28 cellular contexts compared by ENCODE assay signal in genomic region chr7:15628876-15629275, GRCh38. TPM values are rescaled to one million over a fixed set of nuclear protein-coding genes. Genes with fewer than 3 reads are reported as not detected.
A peak's percentile ranks its signal among the peaks of the same experiment; 100 is the strongest.
DNase-seq lines count a peak whose midpoint lies in the region; ATAC-seq and TF ChIP-seq lines count a peak whose summit lies in the region.
"Had no signal": no experiment of that assay in that cellular context is flagged by ENCODE, and none has a peak within 500 bp of the region (broad histone marks: within the 10 kb centered on the region; RNA-seq: fewer than 3 reads in every experiment).

No MANE protein-coding gene starts in this region.

- H3K4me3 ChIP-seq in epithelial cell of esophagus (ENCODE audit: low read length), result no peak overlapping the region
- H3K4me3 ChIP-seq: body of pancreas, colonic mucosa, SK-N-MC, skin epidermis, transverse colon had no signal

- peak; percentile 48 for DNase-seq in LHCN-M2 (ENCODE audit: low read depth)
- peak; percentile 58 for DNase-seq in epithelial cell of esophagus (ENCODE audit: low read depth)
- peak; percentile 17 for DNase-seq in middle frontal gyrus (ENCODE audit: extremely low spot score, low spot score)
- no peak for DNase-seq in DMS 273 (lab: John Stamatoyannopoulos, UW; ENCODE audit: unreplicated experiment)
- DNase-seq in OCI-M2 (lab: John Stamatoyannopoulos, UW; ENCODE audit: unreplicated experiment), result no peak
- DNase-seq: activated B cell treated with CpG ODN at 0.5 μM for 24 hours; activated CD8-positive, alpha-beta T cell treated with anti-CD3 and anti-CD28 coated beads for 36 hours; activated naive CD4-positive, alpha-beta T cell treated with anti-CD3 and anti-CD28 coated beads, Interleukin-2, amount 50 U/mL, for 16 hours; activated T-cell treated with anti-CD3 and anti-CD28 coated beads, Interleukin-2, amount 50 U/mL, for 24 hours; body of pancreas; colonic mucosa; hippocampal formation; Kasumi-1; naive B cell; NCI-H1105; NCI-H2081; NK-92 treated with Interleukin-12 subunit alpha and Interleukin-12 subunit beta, amount 100 ng/mL, for 24 hours; posterior cingulate gyrus; stimulated activated CD4-positive, alpha-beta T cell treated with anti-CD3 and anti-CD28 coated beads, Interleukin-2, amount 100 ng/mL, for 24 hours; transverse colon had no signal

- TF ChIP-seq CTCF in epithelial cell of esophagus (IDR thresholded peaks at IDR 0.05; ENCODE audit: insufficient read depth, low read depth, low read length, missing control alignments), result no peak

- no peak for ATAC-seq in GM21576 (IDR thresholded peaks at IDR 0.05; ENCODE audit: unreplicated experiment)
- ATAC-seq in HG02852 (IDR thresholded peaks at IDR 0.05; ENCODE audit: unreplicated experiment), result no peak
- ATAC-seq: activated CD8-positive, alpha-beta T cell treated with anti-CD3 and anti-CD28 coated beads for 36 hours; body of pancreas had no signal

RNA-seq across cellular contexts. Expression of gene MEOX2, which starts 57.6 kb away (rescaled TPM):
- 0.06 TPM in 1 of 2 replicates, not detected in the other for total RNA-seq in LHCN-M2 (2014; rRNA removed)
- 0.05 TPM for polyA plus RNA-seq in LHCN-M2 (2012)
- total RNA-seq: activated B cell treated with CpG ODN at 0.5 μM for 24 hours; activated CD8-positive, alpha-beta T cell treated with anti-CD3 and anti-CD28 coated beads for 36 hours; NCI-H460; T-helper 2 cell treated with Interferon-gamma antibody and Interleukin-4, amounts not matched to agents 100 ng/mL and 5 ng/mL, for 36 hours had no signal
- polyA plus RNA-seq: BJ, keratinocyte had no signal

Comparison
In these comparisons a context has a peak if more than half of its experiments do, and no peak if none do; other contexts are left out.
1. DNase-seq: peak in LHCN-M2 (single experiment), epithelial cell of esophagus (single experiment) and middle frontal gyrus (single experiment); none in DMS 273 (single experiment) and OCI-M2 (single experiment).